Comparison of ENCODE assay signal across 17 cellular contexts in genomic region chr12:77850698-77851097, GRCh38.
"Had no signal": no experiment of that assay in that cellular context is flagged by ENCODE, and none has a peak within 500 bp of the region (broad histone marks: within the 10 kb centered on the region; RNA-seq: fewer than 3 reads in every experiment).

No MANE protein-coding gene starts in this region.

- H3K27me3 ChIP-seq: dorsolateral prefrontal cortex, esophagus muscularis mucosa, gastroesophageal sphincter, heart left ventricle, hepatocyte, left lung had no signal

- H3K27ac ChIP-seq: coronary artery, esophagus muscularis mucosa, foreskin keratinocyte, gastroesophageal sphincter, heart left ventricle, hepatocyte, left lung, lower lobe of right lung had no signal

- DNase-seq: dermis blood vessel endothelial cell; dorsolateral prefrontal cortex; effector CD4-positive, alpha-beta T cell; effector memory CD4-positive, alpha-beta T cell; heart left ventricle; hypothalamus; left cardiac atrium; left lung; left ventricle myocardium superior; lower lobe of right lung; mesenchymal stem cell; mucosa of descending colon had no signal

- H3K9me3 ChIP-seq: esophagus muscularis mucosa, gastroesophageal sphincter, left lung, lower lobe of right lung, mucosa of descending colon had no signal

- H3K36me3 ChIP-seq: esophagus muscularis mucosa, gastroesophageal sphincter, heart left ventricle, left lung, lower lobe of right lung had no signal

- H2AFZ ChIP-seq: hepatocyte had no signal

- H3K4me2 ChIP-seq: hepatocyte had no signal

- H3K4me3 ChIP-seq: coronary artery, dorsolateral prefrontal cortex, esophagus muscularis mucosa, gastroesophageal sphincter, heart left ventricle, hepatocyte, left lung, lower lobe of right lung, mucosa of descending colon had no signal

- H3K79me2 ChIP-seq: hepatocyte had no signal
